In genomic region chr1:10694274-10694632, GRCh38 we compare ENCODE assay signal across 8 cellular contexts.
DNase-seq lines count a peak whose midpoint lies in the region; ATAC-seq and TF ChIP-seq lines count a peak whose summit lies in the region.

No MANE protein-coding gene starts in this region.

- no peak overlapping the region for H3K27ac Mint-ChIP-seq in activated T-helper 17 cell treated with anti-CD3 and anti-CD28 coated beads, Interleukin-2, amount 50 U/mL, for 72 hours

- H3K4me3 ChIP-seq in HCT116 (replicated peaks in 1 of 2; ENCODE audit: low read depth in 1 of 2, low read length in 2 of 2) (peak overlapping the region; percentile 43 to 57; a peak in 3 of 4 replicates), cardiac muscle cell (peak overlapping the region; percentile 73), skeletal muscle cell (ENCODE audit: low read depth, low read length) (peak overlapping the region; percentile 49)

- intact Hi-C loops in HCT116 (cut with micrococcal nuclease): loop anchor here (5.0 kb wide), 2 partner anchors 108 to 173 kb away; no protein-coding TSS in a partner anchor

- CTCF ChIA-PET in GM10248 (lab: Yijun Ruan, JAX) (no interaction called here), HCT116 (lab: Charles Lee) (no interaction called here)

- H3K4me1 Mint-ChIP-seq in activated T-helper 17 cell treated with anti-CD3 and anti-CD28 coated beads, Interleukin-2, amount 50 U/mL, for 72 hours: peaks cover 16% of the 10 kb centered on the region

- H3K9ac ChIP-seq in HCT116 (ENCODE audit: low read length): no peak overlapping the region

- peaks cover 7 to 28% of the 10 kb centered on the region in 2 experiments; a peak in 3 of 4 replicates for H3K4me1 ChIP-seq in HCT116 (ENCODE audit: control insufficient read depth in 1 of 2, insufficient read depth in 2 of 2, low read length in 2 of 2)
- peaks cover 26% of the 10 kb centered on the region for H3K4me1 ChIP-seq in cardiac muscle cell (ENCODE audit: low read depth)

- POLR2A ChIA-PET in GM10248 (lab: Yijun Ruan, JAX) (no interaction called here), HCT116 (lab: Charles Lee) (no interaction called here)

- no peak for TF ChIP-seq CTCF in GM10248 (IDR thresholded peaks at IDR 0.05; ENCODE audit: control extremely low read depth, extremely low read depth, low read depth, missing control alignments)
- TF ChIP-seq CTCF in HCT116 (IDR thresholded peaks at IDR 0.05 in 2 of 3, conservative IDR thresholded peaks at IDR 0.05 in 1 of 3; ENCODE audit: borderline replicate concordance in 1 of 3, insufficient read depth in 1 of 3, low read depth in 2 of 3, low read length in 2 of 3): no peak
- TF ChIP-seq CTCF in cardiac muscle cell (IDR thresholded peaks at IDR 0.05; ENCODE audit: low read depth, low read length): no peak

- no peak for TF ChIP-seq RAD21 in HCT116 (IDR thresholded peaks at IDR 0.05; ENCODE audit: low read depth)

- ATAC-seq in HCT116: peak; percentile 75
- ATAC-seq in activated T-helper 17 cell treated with anti-CD3 and anti-CD28 coated beads, Interleukin-2, amount 50 U/mL, for 72 hours (replicated peaks): peak; percentile 66
- no peak for ATAC-seq in HG02642 (IDR thresholded peaks at IDR 0.05; ENCODE audit: poor library complexity, unreplicated experiment)
- ATAC-seq in GM18519 (IDR thresholded peaks at IDR 0.05; ENCODE audit: low FRiP score, unreplicated experiment): no peak

- H3K9me3 ChIP-seq in HCT116 (ENCODE audit: control insufficient read depth in 1 of 2, insufficient read depth in 1 of 2, low read depth in 1 of 2, low read length in 2 of 2): no peaks in the 10 kb centered on the region
- no peaks in the 10 kb centered on the region for H3K9me3 ChIP-seq in cardiac muscle cell (ENCODE audit: low read depth)

- RAD21 ChIA-PET in HCT116 (lab: Charles Lee; ENCODE audit: low non-redundant PET in 1 of 2, low total read pairs in 2 of 2, uncharacterized antibody in 2 of 2, unreplicated experiment in 2 of 2): no interaction called here

- H3K36me3 Mint-ChIP-seq in activated T-helper 17 cell treated with anti-CD3 and anti-CD28 coated beads, Interleukin-2, amount 50 U/mL, for 72 hours (ENCODE audit: low read depth): no peaks in the 10 kb centered on the region

- H3K4me3 Mint-ChIP-seq in activated T-helper 17 cell treated with anti-CD3 and anti-CD28 coated beads, Interleukin-2, amount 50 U/mL, for 72 hours: peak overlapping the region; percentile 80

- H3K36me3 ChIP-seq in HCT116 (ENCODE audit: control insufficient read depth in 1 of 2, insufficient read depth in 2 of 2, low read length in 2 of 2) (no peaks in the 10 kb centered on the region), cardiac muscle cell (no peaks in the 10 kb centered on the region)

- BruUV-seq in HCT116 (replicated peaks; lab: Mats Ljungman, UMichigan): no TSS peak

- DNase-seq in GM10248 (ENCODE audit: extremely low spot score) (peak; percentile 86), HCT116 (ENCODE audit: low read depth, low spot score) (no peak), NCI-H128 (lab: John Stamatoyannopoulos, UW; ENCODE audit: unreplicated experiment) (peak; percentile 77), cardiac muscle cell (ENCODE audit: low read depth in 1 of 2, low spot score in 1 of 2) (peak in 1 of 2 donors; percentile 26), skeletal muscle cell (ENCODE audit: low read depth) (no peak)

- no peaks in the 10 kb centered on the region for H3K9me3 Mint-ChIP-seq in activated T-helper 17 cell treated with anti-CD3 and anti-CD28 coated beads, Interleukin-2, amount 50 U/mL, for 72 hours

- H4K20me1 ChIP-seq in HCT116 (ENCODE audit: insufficient read depth): no peaks in the 10 kb centered on the region

- H3K27me3 ChIP-seq in HCT116 (ENCODE audit: insufficient read depth, low read length): no peaks in the 10 kb centered on the region
- no peaks in the 10 kb centered on the region for H3K27me3 ChIP-seq in cardiac muscle cell

- no peak for TF ChIP-seq POLR2A in HCT116 (IDR thresholded peaks at IDR 0.05; ENCODE audit: borderline replicate concordance, extremely low read depth, insufficient read depth, insufficient read length)

- H3K27me3 Mint-ChIP-seq in activated T-helper 17 cell treated with anti-CD3 and anti-CD28 coated beads, Interleukin-2, amount 50 U/mL, for 72 hours: peaks cover 3% of the 10 kb centered on the region

- H3K9me2 ChIP-seq in HCT116 (ENCODE audit: insufficient read depth): no peaks in the 10 kb centered on the region

- H3K27ac ChIP-seq in HCT116 (ENCODE audit: low read depth, low read length): no peak overlapping the region
- peak overlapping the region; percentile 86 for H3K27ac ChIP-seq in cardiac muscle cell

- no peaks in the 10 kb centered on the region for H3K79me2 ChIP-seq in HCT116 (ENCODE audit: insufficient read depth, low read length)

- peak overlapping the region; percentile 82 for H3K4me2 ChIP-seq in HCT116 (ENCODE audit: low read length)

- no peak overlapping the region for H2AFZ ChIP-seq in HCT116 (ENCODE audit: low read depth, low read length, poor library complexity, severe bottlenecking)

TF ChIP-seq in HCT116, 20 proteins besides CTCF, POLR2A, EP300 and RAD21:
- TF ChIP-seq CEBPB (IDR thresholded peaks at IDR 0.05; ENCODE audit: low read depth): no peak
- no peak for TF ChIP-seq SIN3A (IDR thresholded peaks at IDR 0.05; ENCODE audit: low read depth)
- no peak for TF ChIP-seq SP1 (IDR thresholded peaks at IDR 0.05; ENCODE audit: low read depth)
- no peak for TF ChIP-seq SRF (IDR thresholded peaks at IDR 0.05; ENCODE audit: low read depth)
- no peak for TF ChIP-seq JUND (IDR thresholded peaks at IDR 0.05)
- TF ChIP-seq POLR2AphosphoS5 (IDR thresholded peaks at IDR 0.05; ENCODE audit: low read depth, low read length): no peak
- TF ChIP-seq EGR1 (IDR thresholded peaks at IDR 0.05; ENCODE audit: low read depth): no peak
- no peak for TF ChIP-seq CBX3 (IDR thresholded peaks at IDR 0.05; ENCODE audit: low read depth)

Comparison
In these comparisons a context has a peak if more than half of its experiments do, and no peak if none do; other contexts are left out.
1. DNase-seq: peak in GM10248 (single experiment) and NCI-H128 (single experiment); none in HCT116 (single experiment) and skeletal muscle cell (single experiment).
2. ATAC-seq: peak in HCT116 (single experiment) and activated T-helper 17 cell treated with anti-CD3 and anti-CD28 coated beads, Interleukin-2, amount 50 U/mL, for 72 hours (single experiment); none in HG02642 (single experiment) and GM18519 (single experiment).
3. Peak in every context shown above with its lines, with median percentiles within 50 percentile points of each other: H3K4me3 ChIP-seq.